In the genomic region with DNA sequence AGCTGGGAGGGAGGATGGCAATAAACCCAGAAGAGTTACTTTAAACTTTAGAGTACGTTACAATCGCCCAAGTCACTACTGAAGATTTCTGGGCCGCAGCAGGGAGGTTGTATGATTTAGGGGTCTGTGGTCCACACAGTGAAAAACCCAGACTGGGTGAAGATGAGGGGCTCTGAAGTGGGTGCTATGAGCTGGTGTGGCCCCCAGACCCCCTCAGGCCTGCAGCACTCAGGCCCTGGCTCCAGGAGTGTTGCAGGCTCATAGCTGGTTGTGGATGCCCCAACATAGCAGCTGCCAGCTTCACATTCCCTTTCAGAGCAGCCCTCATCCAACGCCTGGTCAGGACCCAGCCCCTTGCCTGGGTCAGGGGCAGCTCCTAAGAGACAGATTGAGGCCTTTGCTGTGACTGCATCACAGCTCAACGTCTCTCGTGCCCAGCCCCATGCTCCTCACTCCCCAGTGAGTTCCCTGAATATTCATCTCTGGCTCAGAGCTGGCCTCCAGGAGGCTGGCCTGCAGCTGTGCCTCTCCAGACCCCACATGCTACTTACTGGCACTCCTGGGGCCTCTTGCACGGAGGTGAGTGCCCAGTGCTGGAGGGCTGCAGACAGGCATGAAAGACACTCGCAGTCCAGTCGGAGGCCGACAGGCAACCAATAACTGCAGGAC, we compare ENCODE assay signal across 26 cellular contexts.
"Had no signal": no experiment of that assay in that cellular context is flagged by ENCODE, and none has a peak within 500 bp of the region (broad histone marks: within the 10 kb centered on the region; RNA-seq: fewer than 3 reads in every experiment).

No MANE protein-coding gene starts in this region.

- ATAC-seq: left colon; left lung; lower lobe of right lung; psoas muscle; right lobe of liver; stimulated activated memory B cell treated with anti-CD40 and anti-IgM and Interleukin-4, amounts not matched to agents 10 μg/mL and 1 μg/mL and 100 μg/mL, for 72 hours; upper lobe of right lung had no signal

- H3K9me3 Mint-ChIP-seq: natural killer cell treated with Interleukin-12 subunit alpha and Interleukin-12 subunit beta and Interleukin-15 and Interleukin-18, amount 100 ng/mL, for 72 hours had no signal

- H3K9me3 ChIP-seq: left lung, lower lobe of right lung, neutrophil, psoas muscle, right lobe of liver, suprapubic skin, thoracic aorta, tibial artery, upper lobe of right lung had no signal

- H3K27me3 ChIP-seq: left lung, neutrophil, right lobe of liver, suprapubic skin, tibial artery, upper lobe of right lung had no signal

- H3K4me2 ChIP-seq: smooth muscle cell had no signal

- H3K27ac Mint-ChIP-seq: immature natural killer cell; mesothelial cell of epicardium; naive B cell; natural killer cell treated with Interleukin-12 subunit alpha and Interleukin-12 subunit beta and Interleukin-15 and Interleukin-18, amount 100 ng/mL, for 72 hours; stimulated activated memory B cell treated with anti-CD40 and anti-IgM and Interleukin-4, amounts not matched to agents 10 μg/mL and 1 μg/mL and 100 μg/mL, for 72 hours had no signal

- DNase-seq: immature natural killer cell; kidney; left colon; left lung; lower lobe of right lung; mammary epithelial cell; mesenchymal stem cell; naive B cell; psoas muscle; right lobe of liver; stimulated activated CD4-positive, alpha-beta T cell treated with anti-CD3 and anti-CD28 coated beads, Interleukin-1b, Interleukin-23, amount 100 ng/mL, for 48 hours; stimulated activated CD4-positive, alpha-beta T cell treated with anti-CD3 and anti-CD28 coated beads, Interleukin-2, amount 100 ng/mL, for 48 hours; stimulated activated CD4-positive, alpha-beta T cell treated with anti-CD3 and anti-CD28 coated beads, Interleukin-4, amount 100 ng/mL, for 4 hours; stimulated activated CD8-positive, alpha-beta memory T cell treated with anti-CD3 and anti-CD28 coated beads, Interleukin-4, amount 100 ng/mL, for 48 hours; stimulated activated naive CD4-positive, alpha-beta T cell treated with Interleukin-2 at 50 U/mL for 16 hours; tibial artery; trophoblast cell; upper lobe of right lung had no signal

- H3K36me3 Mint-ChIP-seq: immature natural killer cell; mesothelial cell of epicardium; natural killer cell treated with Interleukin-12 subunit alpha and Interleukin-12 subunit beta and Interleukin-15 and Interleukin-18, amount 100 ng/mL, for 72 hours; stimulated activated memory B cell treated with anti-CD40 and anti-IgM and Interleukin-4, amounts not matched to agents 10 μg/mL and 1 μg/mL and 100 μg/mL, for 72 hours had no signal

- H3K79me2 ChIP-seq: parathyroid adenoma had no signal

- H3K4me3 Mint-ChIP-seq: immature natural killer cell; mesothelial cell of epicardium; naive B cell; natural killer cell treated with Interleukin-12 subunit alpha and Interleukin-12 subunit beta and Interleukin-15 and Interleukin-18, amount 100 ng/mL, for 72 hours; stimulated activated memory B cell treated with anti-CD40 and anti-IgM and Interleukin-4, amounts not matched to agents 10 μg/mL and 1 μg/mL and 100 μg/mL, for 72 hours had no signal

- H3K4me1 ChIP-seq: left lung, lower lobe of right lung, parathyroid adenoma, psoas muscle, right lobe of liver, suprapubic skin, tibial artery, upper lobe of right lung had no signal

- H3K27ac ChIP-seq: left lung, lower lobe of right lung, neutrophil, parathyroid adenoma, psoas muscle, right lobe of liver, suprapubic skin, thoracic aorta, tibial artery, upper lobe of right lung had no signal

- H3K4me3 ChIP-seq: left lung, lower lobe of right lung, psoas muscle, right lobe of liver, smooth muscle cell, suprapubic skin, thoracic aorta, tibial artery, upper lobe of right lung had no signal

- H3K4me1 Mint-ChIP-seq: immature natural killer cell; stimulated activated memory B cell treated with anti-CD40 and anti-IgM and Interleukin-4, amounts not matched to agents 10 μg/mL and 1 μg/mL and 100 μg/mL, for 72 hours had no signal

- H2AFZ ChIP-seq: parathyroid adenoma had no signal

- H3K36me3 ChIP-seq: left lung, lower lobe of right lung, neutrophil, right lobe of liver, suprapubic skin, thoracic aorta, tibial artery, upper lobe of right lung had no signal

- H3K9ac ChIP-seq: parathyroid adenoma had no signal

- H3K27me3 Mint-ChIP-seq: naive B cell had no signal
